ENCODE assay signal across 8 cellular contexts in genomic region chr1:174022976-174023277, GRCh38. TPM values are rescaled to one million over a fixed set of nuclear protein-coding genes. Genes with fewer than 3 reads are reported as not detected.
DNase-seq lines count a peak whose midpoint lies in the region; ATAC-seq and TF ChIP-seq lines count a peak whose summit lies in the region.

No MANE protein-coding gene starts in this region.

- 45 to 55% (median 51%) methylated on average over 4 of the region's 4 CpGs for WGBS in heart left ventricle, 4 donors

- H3K9me3 ChIP-seq in heart left ventricle (no peaks in the 10 kb centered on the region), uterus (no peaks in the 10 kb centered on the region)

- TF ChIP-seq POLR2A in heart left ventricle (IDR thresholded peaks at IDR 0.05) (no peak), uterus (IDR thresholded peaks at IDR 0.05) (no peak)

- H3K4me3 ChIP-seq in heart left ventricle (peak overlapping the region in 11 of 12 donors; percentile 72 to 94 (median 83)), brain microvascular endothelial cell (ENCODE audit: low read depth, low read length) (peak overlapping the region; percentile 92), uterus (peak overlapping the region; percentile 88 to 99)

- no peaks in the 10 kb centered on the region for H3K27me3 Mint-ChIP-seq in mesothelial cell of epicardium (ENCODE audit: low read depth)

- intact Hi-C loops in heart left ventricle (cut with DNase I) (loop anchor here in 6 of 10 donors (2.0 to 10.0 kb wide), 6 partner anchors 132 to 192 kb away; partner anchors contain the start of genes ZBTB37 (in 4 of the 6), RABGAP1L (in 3 of the 6) and GAS5 (in 2 of the 6)), Right ventricle myocardium inferior (cut with DNase I) (loop anchor here (5.0 to 10.0 kb wide), 3 partner anchors 134 to 1488 kb away; partner anchors contain the start of genes GAS5, RABGAP1L, SUCO and ZBTB37), uterus (cut with DNase I; ENCODE audit: low total_unique reads) (loop anchor here (5.0 kb wide), 1 partner anchor 156 kb away; the partner anchor contains the start of genes GAS5 and ZBTB37)

- H3K36me3 Mint-ChIP-seq in mesothelial cell of epicardium: no peaks in the 10 kb centered on the region

- no peak for TF ChIP-seq CTCF in heart left ventricle (IDR thresholded peaks at IDR 0.05)
- TF ChIP-seq CTCF in brain microvascular endothelial cell (IDR thresholded peaks at IDR 0.05; ENCODE audit: low read depth, low read length, missing control alignments): no peak
- no peak for TF ChIP-seq CTCF in mesothelial cell of epicardium (IDR thresholded peaks at IDR 0.05; ENCODE audit: unreplicated experiment)
- no peak for TF ChIP-seq CTCF in uterus (IDR thresholded peaks at IDR 0.05)

- peaks cover 45% of the 10 kb centered on the region for H3K4me1 Mint-ChIP-seq in mesothelial cell of epicardium

- H3K36me3 ChIP-seq in heart left ventricle (peaks cover 0 to 5% (median 0%) of the 10 kb centered on the region in 9 donors), brain microvascular endothelial cell (replicated peaks) (no peaks in the 10 kb centered on the region), uterus (no peaks in the 10 kb centered on the region)

- DNase-seq in heart left ventricle: no peak
- no peak for DNase-seq in Right ventricle myocardium inferior (ENCODE audit: missing footprints)
- DNase-seq in brain microvascular endothelial cell: no peak
- DNase-seq in mesothelial cell of epicardium (ENCODE audit: low spot score in 2 of 2, unreplicated experiment in 2 of 2): no peak
- DNase-seq in uterus: no peak
- DNase-seq in stimulated activated naive CD4-positive, alpha-beta T cell (lab: John Stamatoyannopoulos, UW): no peak
- DNase-seq in activated CD8-positive, alpha-beta memory T cell treated with anti-CD3 and anti-CD28 coated beads, Interleukin-2, amount 50 U/mL, for 4 hours: no peak

- no peaks in the 10 kb centered on the region for H3K9me3 Mint-ChIP-seq in mesothelial cell of epicardium

- in situ Hi-C loops in brain microvascular endothelial cell (cut with HindIII; ENCODE audit: low pct_ligation_motif_present, low sequenced_read_pairs): no loop called here

- H3K4me3 Mint-ChIP-seq in mesothelial cell of epicardium: peak overlapping the region; percentile 96

- H3K27ac Mint-ChIP-seq in mesothelial cell of epicardium: peak overlapping the region; percentile 100

- H3K4me1 ChIP-seq in heart left ventricle (peaks cover 5 to 46% (median 40%) of the 10 kb centered on the region in 12 donors), uterus (peaks cover 0 to 8% of the 10 kb centered on the region in 2 donors)

- no peak for ATAC-seq in heart left ventricle
- no peak for ATAC-seq in Right ventricle myocardium inferior
- ATAC-seq in HG03571 (IDR thresholded peaks at IDR 0.05; ENCODE audit: unreplicated experiment): no peak

- H3K27ac ChIP-seq in heart left ventricle: peak overlapping the region; percentile 84 to 99 (median 96)
- no peak overlapping the region for H3K27ac ChIP-seq in brain microvascular endothelial cell
- peak overlapping the region; percentile 95 to 99 for H3K27ac ChIP-seq in uterus

- H3K27me3 ChIP-seq in heart left ventricle (no peaks in the 10 kb centered on the region), brain microvascular endothelial cell (replicated peaks) (no peaks in the 10 kb centered on the region), uterus (no peaks in the 10 kb centered on the region)

RNA-seq across cellular contexts. Expression of gene RC3H1, which starts 0.8 kb away (rescaled TPM):
- total RNA-seq in heart left ventricle (10 to 100 TPM; 14.7 to 32.0 (median 25.5) TPM), Right ventricle myocardium inferior (20.2 TPM), mesothelial cell of epicardium (43.7 to 52.0 TPM (median 48.1 TPM) in 3 replicates), uterus (10 to 100 TPM; 15.9 to 45.7 (median 32.7) TPM)
- 1 to 10 TPM; 3.8 to 4.6 TPM for polyA plus RNA-seq in heart left ventricle
